8 cellular contexts compared by ENCODE assay signal in the genomic region with DNA sequence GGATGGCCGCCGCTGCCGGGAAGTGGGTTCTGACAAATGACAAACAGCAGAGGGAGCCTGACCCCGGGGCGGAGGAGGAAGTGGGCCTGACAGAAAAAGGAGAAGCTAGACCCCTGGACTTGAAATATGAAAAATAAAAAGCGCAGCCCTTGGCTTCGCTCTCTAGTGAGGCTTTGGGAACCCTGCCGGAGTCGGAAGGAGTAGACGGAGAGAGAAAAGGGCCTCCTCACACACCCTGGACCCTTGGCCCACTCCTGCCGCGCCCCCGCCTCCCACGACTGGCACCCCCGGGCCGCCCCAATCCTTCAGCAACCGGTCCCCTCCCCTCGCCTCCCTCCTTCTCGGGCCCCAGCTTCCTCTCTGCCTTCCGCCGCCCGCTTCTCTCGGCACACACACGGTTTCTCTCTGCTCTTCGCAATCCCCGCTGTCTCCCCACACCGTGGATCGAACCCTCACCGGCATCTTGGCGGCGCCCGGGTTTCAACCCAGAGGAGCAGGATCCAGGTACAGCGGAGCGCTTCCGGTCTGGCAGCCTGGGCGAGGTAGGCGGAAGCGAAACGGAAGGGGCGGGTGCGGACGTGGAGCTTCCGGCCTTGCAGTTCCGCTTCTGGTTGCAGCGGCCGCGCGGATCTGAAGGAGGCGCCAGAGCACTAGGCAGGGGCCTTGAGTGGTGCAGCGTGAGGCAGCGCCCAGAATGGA. TPM values are rescaled to one million over a fixed set of nuclear protein-coding genes. Genes with fewer than 3 reads are reported as not detected.
DNase-seq lines count a peak whose midpoint lies in the region; ATAC-seq, FAIRE-seq and TF ChIP-seq lines count a peak whose summit lies in the region.

Gene ARPC3, minus strand, starts transcription at position 539 of the 699 bp plus-strand sequence. Its CDS starts 77 bp downstream, at position 462.

- TF ChIP-seq CTCF in H9 (conservative IDR thresholded peaks at IDR 0.05) (peak; percentile 76), fibroblast of the aortic adventitia (IDR thresholded peaks at IDR 0.05; ENCODE audit: insufficient read depth, low read length) (peak; percentile 87), nephron progenitor cell (IDR thresholded peaks at IDR 0.05) (peak; percentile 73)

- no peak within 1 kb of the TSS for H2BK120ac ChIP-seq in H9 (ENCODE audit: low read depth, low read length, poor library complexity, severe bottlenecking)

- H3K79me1 ChIP-seq in H9 (ENCODE audit: insufficient read depth, low read depth, low read length, poor library complexity, severe bottlenecking) = peaks cover 7% of the 10 kb centered on the region

- no peaks in the 10 kb centered on the region for H4K20me1 ChIP-seq in H9 (ENCODE audit: control insufficient read depth, insufficient read depth, insufficient read length)

- H3K27me3 Mint-ChIP-seq in H9 (ENCODE audit: low read depth) (no peaks in the 10 kb centered on the region), nephron progenitor cell (ENCODE audit: low read depth, poor library complexity) (peaks cover 3% of the 10 kb centered on the region)
- H3K27me3 Mint-ChIP-seq in stimulated activated naive CD8-positive, alpha-beta T cell treated with anti-CD3 and anti-CD28 coated beads, Interleukin-15, amount 100 ng/mL, for 72 hours = no peaks in the 10 kb centered on the region

- H4K91ac ChIP-seq in H9 (ENCODE audit: insufficient read length, low read depth, low read length) = no peak within 1 kb of the TSS

- H3K4me1 Mint-ChIP-seq in H9 = peaks cover 5 to 10% of the 10 kb centered on the region in 2 experiments
- H3K4me1 Mint-ChIP-seq in nephron progenitor cell = peaks cover 21% of the 10 kb centered on the region
- peaks cover 43% of the 10 kb centered on the region for H3K4me1 Mint-ChIP-seq in stimulated activated naive CD8-positive, alpha-beta T cell treated with anti-CD3 and anti-CD28 coated beads, Interleukin-15, amount 100 ng/mL, for 72 hours

- H3K4me3 ChIP-seq in fibroblast of the aortic adventitia (ENCODE audit: low read depth, low read length) = peak within 1 kb of the TSS; percentile 94

- no peak within 1 kb of the TSS for H3K18ac ChIP-seq in H9 (ENCODE audit: insufficient read length, low read depth, low read length)

- H3K4ac ChIP-seq in H9 (ENCODE audit: low read depth, low read length) = no peak within 1 kb of the TSS

- H3K27me3 ChIP-seq in H9 (ENCODE audit: insufficient read depth, low read length) = no peaks in the 10 kb centered on the region

- H3K36me3 Mint-ChIP-seq in H9 (ENCODE audit: insufficient read depth in 1 of 3, low read depth in 3 of 3) = peaks cover 13 to 56% (median 38%) of the 10 kb centered on the region in 3 experiments; a peak in 6 of 7 replicates
- peaks cover 46% of the 10 kb centered on the region for H3K36me3 Mint-ChIP-seq in nephron progenitor cell (ENCODE audit: low read depth)

- no peaks in the 10 kb centered on the region; a peak in 1 of 5 replicates for H3K9me3 Mint-ChIP-seq in H9
- H3K9me3 Mint-ChIP-seq in nephron progenitor cell = no peaks in the 10 kb centered on the region
- no peaks in the 10 kb centered on the region for H3K9me3 Mint-ChIP-seq in stimulated activated naive CD8-positive, alpha-beta T cell treated with anti-CD3 and anti-CD28 coated beads, Interleukin-15, amount 100 ng/mL, for 72 hours

- no peak within 1 kb of the TSS for H2AFZ ChIP-seq in H9 (ENCODE audit: low read length)

- WGBS in H9 (ENCODE audit: extremely low coverage, insufficient read length, low lambda C conversion rate) = no CpG with 5 or more reads among the region's 51 CpGs

- no peak within 1 kb of the TSS for H3K56ac ChIP-seq in H9 (ENCODE audit: insufficient read length, low read depth, low read length)

- peak within 1 kb of the TSS; percentile 77; the same call in 1 of the 2 replicates for H3K14ac ChIP-seq in H9 (ENCODE audit: insufficient read depth, low read length)

- no peak within 1 kb of the TSS for H3T11ph ChIP-seq in H9 (ENCODE audit: low read length)

- H2BK12ac ChIP-seq in H9 (ENCODE audit: insufficient read length, low read depth, low read length) = no peak within 1 kb of the TSS

- H2BK20ac ChIP-seq in H9 (ENCODE audit: low read depth, low read length, poor library complexity, severe bottlenecking) = no peak within 1 kb of the TSS

- no peak within 1 kb of the TSS for H3K27ac ChIP-seq in H9 (ENCODE audit: insufficient read length, low read depth, low read length)

- peak; percentile 87 for FAIRE-seq in G401.6 (lab: Jason Lieb, UNC)

- H3K9ac ChIP-seq in H9 (ENCODE audit: extremely low read depth, insufficient read length, low read length) = peak within 1 kb of the TSS; percentile 71

- no peaks in the 10 kb centered on the region for H3K4me1 ChIP-seq in H9 (ENCODE audit: insufficient read depth, low read length)

- H3K23me2 ChIP-seq in H9 (ENCODE audit: insufficient read length, low read depth, low read length, poor library complexity, severe bottlenecking) = no peaks in the 10 kb centered on the region

- H3K23ac ChIP-seq in H9 (ENCODE audit: insufficient read length, low read depth, low read length) = no peak within 1 kb of the TSS

- ATAC-seq in stimulated activated naive CD8-positive, alpha-beta T cell treated with anti-CD3 and anti-CD28 coated beads, Interleukin-15, amount 100 ng/mL, for 72 hours = peak; percentile 99

- no peaks in the 10 kb centered on the region for H3K9me3 ChIP-seq in H9 (ENCODE audit: control insufficient read depth, low read depth, low read length)

- no peak within 1 kb of the TSS for H2BK15ac ChIP-seq in H9 (ENCODE audit: low read depth, low read length)

- H2AK5ac ChIP-seq in H9 (ENCODE audit: insufficient read length, low read length) = no peak within 1 kb of the TSS

- peak; percentile 98 for DNase-seq in H9
- peak; percentile 92 for DNase-seq in M059J (ENCODE audit: low read depth)
- DNase-seq in SHP77 (lab: John Stamatoyannopoulos, UW) = peak; percentile 86 to 93
- peak; percentile 98 for DNase-seq in activated effector memory CD4-positive, alpha-beta T cell treated with anti-CD3 and anti-CD28 coated beads, Interleukin-2, amount 50 U/mL, for 16 hours
- peak; percentile 92 for DNase-seq in fibroblast of the aortic adventitia (ENCODE audit: low read depth)
- peak; percentile 92 for DNase-seq in nephron progenitor cell
- peak; percentile 92 to 96 for DNase-seq in stimulated activated naive CD8-positive, alpha-beta T cell treated with anti-CD3 and anti-CD28 coated beads, Interleukin-15, amount 100 ng/mL, for 72 hours

- peak within 1 kb of the TSS; percentile 99 to 100 for H3K4me3 Mint-ChIP-seq in H9
- peak within 1 kb of the TSS; percentile 100 for H3K4me3 Mint-ChIP-seq in nephron progenitor cell
- H3K4me3 Mint-ChIP-seq in stimulated activated naive CD8-positive, alpha-beta T cell treated with anti-CD3 and anti-CD28 coated beads, Interleukin-15, amount 100 ng/mL, for 72 hours = peak within 1 kb of the TSS; percentile 97 to 100

- peaks cover 3% of the 10 kb centered on the region; the same call in 1 of the 2 replicates for H3K79me2 ChIP-seq in H9 (ENCODE audit: insufficient read depth, low read length)

- no peak within 1 kb of the TSS for H2BK5ac ChIP-seq in H9 (ENCODE audit: insufficient read length, low read length)

- H3K27ac Mint-ChIP-seq in H9 = peak within 1 kb of the TSS; percentile 97 to 99 (median 98)
- peak within 1 kb of the TSS; percentile 99 for H3K27ac Mint-ChIP-seq in nephron progenitor cell
- H3K27ac Mint-ChIP-seq in stimulated activated naive CD8-positive, alpha-beta T cell treated with anti-CD3 and anti-CD28 coated beads, Interleukin-15, amount 100 ng/mL, for 72 hours = peak within 1 kb of the TSS; percentile 100

- H4K5ac ChIP-seq in H9 (ENCODE audit: insufficient read length, low read depth, low read length) = no peak within 1 kb of the TSS

- peak within 1 kb of the TSS; percentile 48 for H3K4me2 ChIP-seq in H9 (ENCODE audit: insufficient read depth, insufficient read length, low read length)

- no peak within 1 kb of the TSS for H4K8ac ChIP-seq in H9 (replicated peaks; ENCODE audit: insufficient read length, low read depth, low read length)

RNA-seq across cellular contexts. Expression of gene ARPC3, which starts in this region (rescaled TPM):
- total RNA-seq in H9 (2021) (184 and 188 TPM in 2 replicates), fibroblast of the aortic adventitia (ENCODE audit: low replicate concordance) (289 and 391 TPM in 2 replicates)
- total RNA-seq in M059J (2014; rRNA removed; shearing (Covaris generic)) = 987 and 1,311 TPM in 2 replicates
